ENCODE assay signal across 8 cellular contexts in the genomic region with DNA sequence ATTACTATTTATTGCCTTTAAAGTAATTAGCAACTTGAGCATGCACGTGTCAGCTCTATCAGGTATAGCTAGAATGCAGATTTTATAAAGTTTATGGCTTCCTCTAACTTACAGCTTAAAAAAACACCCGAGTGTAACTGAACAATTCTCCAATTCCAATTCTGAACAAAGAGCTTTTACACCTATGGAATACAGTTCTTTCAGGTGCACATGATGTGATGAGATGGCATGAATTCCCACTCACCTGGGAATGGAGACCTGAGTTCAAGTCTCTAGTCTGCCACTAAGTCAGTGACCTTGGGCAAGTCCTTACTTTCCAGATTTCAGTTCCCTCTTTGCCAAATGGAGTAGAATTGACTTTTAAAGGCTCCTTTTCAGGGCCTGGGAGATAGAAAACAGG. TPM values are rescaled to one million over a fixed set of nuclear protein-coding genes. Genes with fewer than 3 reads are reported as not detected.
DNase-seq lines count a peak whose midpoint lies in the region; ATAC-seq and TF ChIP-seq lines count a peak whose summit lies in the region.

No MANE protein-coding gene starts in this region.

- H3K36me3 Mint-ChIP-seq in IgD-negative memory B cell, result no peaks in the 10 kb centered on the region
- peaks cover 52% of the 10 kb centered on the region for H3K36me3 Mint-ChIP-seq in central memory CD8-positive, alpha-beta T cell (ENCODE audit: insufficient read depth)

- H3K27me3 Mint-ChIP-seq in IgD-negative memory B cell, result no peaks in the 10 kb centered on the region
- H3K27me3 Mint-ChIP-seq in central memory CD8-positive, alpha-beta T cell, result no peaks in the 10 kb centered on the region

- peak overlapping the region; percentile 92 to 99 (median 96) for H3K4me3 Mint-ChIP-seq in IgD-negative memory B cell
- peak overlapping the region; percentile 94 for H3K4me3 Mint-ChIP-seq in central memory CD8-positive, alpha-beta T cell

- H3K27me3 ChIP-seq in mucosa of stomach (ENCODE audit: control insufficient read depth, insufficient read depth, low read length), result no peaks in the 10 kb centered on the region

- H3K9me3 ChIP-seq in mucosa of stomach (ENCODE audit: control insufficient read depth, low read length), result no peaks in the 10 kb centered on the region

- no peak for TF ChIP-seq CTCF in AG09309 (IDR thresholded peaks at IDR 0.05; ENCODE audit: control insufficient read depth, insufficient read depth, low read depth, low read length, missing control alignments)

- H3K27ac Mint-ChIP-seq in IgD-negative memory B cell, result peak overlapping the region; percentile 84 to 99 (median 96)
- peak overlapping the region; percentile 82 for H3K27ac Mint-ChIP-seq in central memory CD8-positive, alpha-beta T cell (ENCODE audit: low read depth)

- no peak for ATAC-seq in central memory CD8-positive, alpha-beta T cell (replicated peaks; ENCODE audit: extremely low read depth, poor library complexity, severe bottlenecking)
- ATAC-seq in GM19035 (IDR thresholded peaks at IDR 0.05; ENCODE audit: unreplicated experiment) (no peak), HG03457 (IDR thresholded peaks at IDR 0.05; ENCODE audit: unreplicated experiment) (no peak)

- H3K9ac ChIP-seq in mucosa of stomach (ENCODE audit: low read length), result peak overlapping the region; percentile 98

- DNase-seq in AG09309 (ENCODE audit: low read depth) (no peak), NCI-H2107 (lab: John Stamatoyannopoulos, UW) (no peak), epidermal melanocyte (ENCODE audit: insufficient read length, low spot score) (no peak)
- DNase-seq in central memory CD8-positive, alpha-beta T cell (ENCODE audit: low spot score in 2 of 2), result no peak

- peaks cover 24 to 44% (median 43%) of the 10 kb centered on the region in 3 donors for H3K4me1 Mint-ChIP-seq in IgD-negative memory B cell
- H3K4me1 Mint-ChIP-seq in central memory CD8-positive, alpha-beta T cell, result peaks cover 43% of the 10 kb centered on the region

- H3K4me1 ChIP-seq in mucosa of stomach (ENCODE audit: control insufficient read depth, insufficient read depth, low read length), result peaks cover 30% of the 10 kb centered on the region

- H3K36me3 ChIP-seq in mucosa of stomach (ENCODE audit: control insufficient read depth, insufficient read depth, low read length), result no peaks in the 10 kb centered on the region

- no peaks in the 10 kb centered on the region for H3K9me3 Mint-ChIP-seq in IgD-negative memory B cell
- H3K9me3 Mint-ChIP-seq in central memory CD8-positive, alpha-beta T cell, result no peaks in the 10 kb centered on the region

- H3K4me3 ChIP-seq in AG09309 (ENCODE audit: control insufficient read depth, low read depth, low read length) (peak overlapping the region; percentile 84), mucosa of stomach (ENCODE audit: low read length) (peak overlapping the region; percentile 72)

RNA-seq across cellular contexts. Expression of gene ZFAND5, which starts 1.8 kb away (rescaled TPM):
- polyA plus RNA-seq in IgD-negative memory B cell, result 110 TPM
